ENCODE assay signal across 13 cellular contexts in the genomic region with DNA sequence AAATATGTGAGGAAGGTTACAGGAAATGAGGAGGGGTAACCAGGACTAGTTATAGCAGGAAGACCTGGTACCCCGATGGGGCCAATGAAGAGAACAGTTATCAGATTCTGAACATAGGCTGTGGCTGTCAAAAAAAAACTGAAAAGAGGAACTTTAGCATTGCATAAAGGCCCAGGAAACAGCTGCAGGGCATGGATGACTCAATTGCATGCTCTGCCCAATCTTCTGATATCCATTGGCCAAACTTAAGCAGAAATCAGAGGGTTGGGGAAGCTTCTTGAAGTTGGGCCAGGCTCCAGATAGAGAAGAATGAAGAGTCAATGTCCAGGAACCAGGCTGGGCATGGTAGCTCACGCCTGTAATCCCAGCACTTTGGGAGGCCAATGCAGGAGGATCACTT.
DNase-seq lines count a peak whose midpoint lies in the region; ATAC-seq and TF ChIP-seq lines count a peak whose summit lies in the region.
"Had no signal": no experiment of that assay in that cellular context is flagged by ENCODE, and none has a peak within 500 bp of the region (broad histone marks: within the 10 kb centered on the region; RNA-seq: fewer than 3 reads in every experiment).

No MANE protein-coding gene starts in this region.

- no peaks in the 10 kb centered on the region for H3K9me2 ChIP-seq in PC-3 (replicated peaks; ENCODE audit: low read length)

- H3K36me3 ChIP-seq in PC-3 (ENCODE audit: low read depth, low read length) = no peaks in the 10 kb centered on the region
- no peaks in the 10 kb centered on the region for H3K36me3 ChIP-seq in left lung
- H3K36me3 ChIP-seq: uterus had no signal

- no peak overlapping the region for H3K4me3 ChIP-seq in PC-3 (ENCODE audit: low read length)
- H3K4me3 ChIP-seq in left lung = no peak overlapping the region
- H3K4me3 ChIP-seq: uterus had no signal

- H2AFZ ChIP-seq in PC-3 (ENCODE audit: low read length) = no peak overlapping the region

- H3K79me2 ChIP-seq in PC-3 (ENCODE audit: low read length) = no peaks in the 10 kb centered on the region

- TF ChIP-seq CTCF in PC-3 (conservative IDR thresholded peaks at IDR 0.05; ENCODE audit: low read depth, low read length) = no peak
- TF ChIP-seq CTCF in left lung (IDR thresholded peaks at IDR 0.05) = no peak
- no peak for TF ChIP-seq CTCF in RWPE1 (conservative IDR thresholded peaks at IDR 0.05; ENCODE audit: low read depth)

- ATAC-seq in GM18499 (IDR thresholded peaks at IDR 0.05; ENCODE audit: insufficient read depth, unreplicated experiment) = peak; percentile 74
- ATAC-seq in HG02973 (IDR thresholded peaks at IDR 0.05; ENCODE audit: unreplicated experiment) = peak; percentile 88
- ATAC-seq in PC-3 = 0 out of 2 replicates have a peak, but pooled peaks have one; percentile 11
- ATAC-seq in left lung = peak; percentile 85
- ATAC-seq in HG03439 (IDR thresholded peaks at IDR 0.05; ENCODE audit: unreplicated experiment) = no peak
- ATAC-seq: activated CD4-positive, alpha-beta T cell treated with anti-CD3 and anti-CD28 coated beads for 36 hours had no signal

- DNase-seq in PC-3 (peak; percentile 59), left lung (peak in 1 of 2 donors; percentile 38), RWPE1 (ENCODE audit: low spot score) (no peak), HCEC 1CT (no peak)
- DNase-seq in activated naive CD4-positive, alpha-beta T cell treated with anti-CD3 and anti-CD28 coated beads, Interleukin-2, amount 50 U/mL, for 16 hours = no peak
- DNase-seq: activated CD4-positive, alpha-beta T cell treated with anti-CD3 and anti-CD28 coated beads for 36 hours; activated naive CD8-positive, alpha-beta T cell treated with anti-CD3 and anti-CD28 coated beads, Interleukin-2, amount 10 ng/mL, durations not matched to agents 7 days and 5 days; COR-L47; effector CD4-positive, alpha-beta T cell; uterus had no signal

- 0 out of 2 replicates have a peak overlapping the region, but pooled peaks have one; percentile 4 for H3K27ac ChIP-seq in PC-3 (ENCODE audit: low read length)
- H3K27ac ChIP-seq in left lung = peak overlapping the region in 1 of 2 donors; percentile 70
- H3K27ac ChIP-seq in RWPE1 = no peak overlapping the region
- H3K27ac ChIP-seq: uterus had no signal

- intact Hi-C loops in PC-3 (cut with micrococcal nuclease) = loop anchor here (2.0 to 5.0 kb wide), 2 partner anchors 59 to 275 kb away; no protein-coding TSS in a partner anchor
- intact Hi-C loops in left lung (cut with DNase I) = no loop called here

- no peaks in the 10 kb centered on the region for H4K20me1 ChIP-seq in PC-3 (ENCODE audit: low read length)

- no peak overlapping the region for H3K9ac ChIP-seq in PC-3 (ENCODE audit: low read length)

- CTCF ChIA-PET in PC-3 (lab: Charles Lee) (no interaction called here), RWPE1 (lab: Yijun Ruan, JAX) (no interaction called here)

- H3F3A ChIP-seq in PC-3 (ENCODE audit: low read length, unreplicated experiment) = no peaks in the 10 kb centered on the region

- H3K9me3 ChIP-seq in PC-3 (ENCODE audit: low read length) (no peaks in the 10 kb centered on the region), left lung (no peaks in the 10 kb centered on the region)
- H3K9me3 ChIP-seq: uterus had no signal

- BruUV-seq in PC-3 (replicated peaks; lab: Mats Ljungman, UMichigan) = no TSS peak

- H3K4me2 ChIP-seq in PC-3 (ENCODE audit: low read length) = peak overlapping the region; percentile 11; the same call in 1 of the 2 replicates

- POLR2A ChIA-PET in PC-3 (lab: Charles Lee; ENCODE audit: unreplicated experiment) = no interaction called here
- POLR2A ChIA-PET in RWPE1 (lab: Yijun Ruan, JAX; ENCODE audit: low non-redundant PET) = no interaction called here

- peaks cover 33% of the 10 kb centered on the region for H3K4me1 ChIP-seq in PC-3 (ENCODE audit: insufficient read depth, low read length)
- peaks cover 0 to 5% of the 10 kb centered on the region in 2 donors for H3K4me1 ChIP-seq in left lung
- H3K4me1 ChIP-seq: uterus had no signal

- no peaks in the 10 kb centered on the region for H3K27me3 ChIP-seq in PC-3 (ENCODE audit: low read length)
- no peaks in the 10 kb centered on the region for H3K27me3 ChIP-seq in left lung
- H3K27me3 ChIP-seq: uterus had no signal
